In genomic region chr6:144883915-144884314, GRCh38 we compare ENCODE assay signal across 9 cellular contexts.
"Had no signal": no experiment of that assay in that cellular context is flagged by ENCODE, and none has a peak within 500 bp of the region (broad histone marks: within the 10 kb centered on the region; RNA-seq: fewer than 3 reads in every experiment).

No MANE protein-coding gene starts in this region.

- H3K36me3 ChIP-seq: HAP-1 had no signal

- H3K9ac ChIP-seq: GM23248 had no signal

- H3K4me1 ChIP-seq: HAP-1 had no signal

- H3K9me3 ChIP-seq: HAP-1 had no signal

- ATAC-seq: HCT116, K562 had no signal

- H2AFZ ChIP-seq: GM23248 had no signal

- DNase-seq: GM23248, GOT3, H7, IMR-90, KG1 had no signal

- H3K4me3 ChIP-seq: GM23248, HAP-1, K562 had no signal

- H3K27ac ChIP-seq: GM23248, HL-60 had no signal

- FAIRE-seq: K562 had no signal
